ENCODE assay signal across 9 cellular contexts in genomic region chr2:84889332-84889731, GRCh38. TPM values are rescaled to one million over a fixed set of nuclear protein-coding genes. Genes with fewer than 3 reads are reported as not detected.
A peak's percentile ranks its signal among the peaks of the same experiment; 100 is the strongest.
DNase-seq lines count a peak whose midpoint lies in the region; ATAC-seq and TF ChIP-seq lines count a peak whose summit lies in the region.
"Had no signal": no experiment of that assay in that cellular context is flagged by ENCODE, and none has a peak within 500 bp of the region (broad histone marks: within the 10 kb centered on the region; RNA-seq: fewer than 3 reads in every experiment).

No MANE protein-coding gene starts in this region.

- intact Hi-C loops in posterior cingulate gyrus (cut with DNase I): no loop called here

- no peaks in the 10 kb centered on the region for H3K36me3 Mint-ChIP-seq in activated naive CD4-positive, alpha-beta T cell treated with anti-CD3 and anti-CD28 coated beads, Interleukin-2, amount 50 U/mL, for 24 hours

- peaks cover 45% of the 10 kb centered on the region for H3K4me1 Mint-ChIP-seq in activated naive CD4-positive, alpha-beta T cell treated with anti-CD3 and anti-CD28 coated beads, Interleukin-2, amount 50 U/mL, for 24 hours

- no peak for TF ChIP-seq POLR2A in Peyer's patch (IDR thresholded peaks at IDR 0.05)
- TF ChIP-seq POLR2A in tibial nerve (IDR thresholded peaks at IDR 0.05): no peak

- no peak for ATAC-seq in GM19455 (IDR thresholded peaks at IDR 0.05; ENCODE audit: unreplicated experiment)

- TF ChIP-seq EP300 in tibial nerve (IDR thresholded peaks at IDR 0.05): no peak

- H3K4me3 ChIP-seq in Peyer's patch (peak overlapping the region; percentile 11 to 39 (median 26)), fibroblast of villous mesenchyme (ENCODE audit: low read depth, low read length) (peak overlapping the region; percentile 26), tibial nerve (peak overlapping the region in 2 of 4 donors; percentile 19 to 29)

- H3K9me3 Mint-ChIP-seq in activated naive CD4-positive, alpha-beta T cell treated with anti-CD3 and anti-CD28 coated beads, Interleukin-2, amount 50 U/mL, for 24 hours: no peaks in the 10 kb centered on the region

- no peak for DNase-seq in activated naive CD4-positive, alpha-beta T cell treated with anti-CD3 and anti-CD28 coated beads, Interleukin-2, amount 50 U/mL, for 16 hours
- DNase-seq in Peyer's patch (no peak), fibroblast of villous mesenchyme (ENCODE audit: low read depth) (no peak), tibial nerve (ENCODE audit: low spot score in 2 of 2) (no peak), posterior cingulate gyrus (no peak), cerebellar nuclear complex (lab: John Stamatoyannopoulos, UW) (no peak)
- DNase-seq: NCI-H524 treated with DMSO at 0.1 percent for 48 hours had no signal

- no peaks in the 10 kb centered on the region for H3K9me3 ChIP-seq in Peyer's patch
- no peaks in the 10 kb centered on the region for H3K9me3 ChIP-seq in tibial nerve

- H3K27ac ChIP-seq in Peyer's patch: peak overlapping the region; percentile 70 to 79 (median 74)
- H3K27ac ChIP-seq in tibial nerve: peak overlapping the region in 3 of 4 donors; percentile 6 to 75 (median 61)

- H3K27me3 Mint-ChIP-seq in activated naive CD4-positive, alpha-beta T cell treated with anti-CD3 and anti-CD28 coated beads, Interleukin-2, amount 50 U/mL, for 24 hours: no peaks in the 10 kb centered on the region

- H3K36me3 ChIP-seq in Peyer's patch (no peaks in the 10 kb centered on the region), tibial nerve (no peaks in the 10 kb centered on the region)

- TF ChIP-seq CTCF in Peyer's patch (IDR thresholded peaks at IDR 0.05): no peak
- TF ChIP-seq CTCF in fibroblast of villous mesenchyme (IDR thresholded peaks at IDR 0.05; ENCODE audit: insufficient read depth, low read depth, low read length): no peak
- TF ChIP-seq CTCF in tibial nerve (IDR thresholded peaks at IDR 0.05): no peak

- H3K27me3 ChIP-seq in Peyer's patch (no peaks in the 10 kb centered on the region), tibial nerve (no peaks in the 10 kb centered on the region)

- peaks cover 0 to 14% (median 6%) of the 10 kb centered on the region in 4 donors for H3K4me1 ChIP-seq in Peyer's patch
- H3K4me1 ChIP-seq in tibial nerve: peaks cover 0 to 15% (median 7%) of the 10 kb centered on the region in 4 donors

- H3K4me3 Mint-ChIP-seq in activated naive CD4-positive, alpha-beta T cell treated with anti-CD3 and anti-CD28 coated beads, Interleukin-2, amount 50 U/mL, for 24 hours: peak overlapping the region; percentile 73

- H3K27ac Mint-ChIP-seq in activated naive CD4-positive, alpha-beta T cell treated with anti-CD3 and anti-CD28 coated beads, Interleukin-2, amount 50 U/mL, for 24 hours: peak overlapping the region; percentile 96

- WGBS in tibial nerve, 2 donors: 87 to 94% methylated on average over 2 of the region's 2 CpGs

RNA-seq across cellular contexts. Expression of gene TRABD2A, which starts 8.4 kb away (rescaled TPM):
- total RNA-seq in Peyer's patch (10 to 100 TPM; 32.2 to 85.4 (median 55.0) TPM), fibroblast of villous mesenchyme (1.3 and 1.7 TPM in 2 replicates), tibial nerve (1 to 10 TPM in 2 of 4 donors, under 1 TPM in 1, not detected in 1; 0.98 to 6.3 (median 1.7) TPM)

RNA-seq across cellular contexts. Expression of gene TMSB10, which starts 16.1 kb away (rescaled TPM):
- total RNA-seq in Peyer's patch (1,000 to 10,000 TPM; 3,771 to 5,073 (median 4,495) TPM), fibroblast of villous mesenchyme (3,561 and 6,804 TPM in 2 replicates), tibial nerve (1,000 to 10,000 TPM; 5,005 to 6,715 (median 5,816) TPM)

Comparison
In these comparisons a context has a peak if more than half of its experiments do, and no peak if none do; other contexts are left out.
1. RNA of gene TRABD2A, which starts 8.4 kb away (total RNA-seq): 32.2 to 85.4 TPM in Peyer's patch; 1.3 to 1.7 TPM in fibroblast of villous mesenchyme and 0.98 to 6.3 TPM in tibial nerve; every median in the first group is over 4 times any median in the second.